In the genomic region with DNA sequence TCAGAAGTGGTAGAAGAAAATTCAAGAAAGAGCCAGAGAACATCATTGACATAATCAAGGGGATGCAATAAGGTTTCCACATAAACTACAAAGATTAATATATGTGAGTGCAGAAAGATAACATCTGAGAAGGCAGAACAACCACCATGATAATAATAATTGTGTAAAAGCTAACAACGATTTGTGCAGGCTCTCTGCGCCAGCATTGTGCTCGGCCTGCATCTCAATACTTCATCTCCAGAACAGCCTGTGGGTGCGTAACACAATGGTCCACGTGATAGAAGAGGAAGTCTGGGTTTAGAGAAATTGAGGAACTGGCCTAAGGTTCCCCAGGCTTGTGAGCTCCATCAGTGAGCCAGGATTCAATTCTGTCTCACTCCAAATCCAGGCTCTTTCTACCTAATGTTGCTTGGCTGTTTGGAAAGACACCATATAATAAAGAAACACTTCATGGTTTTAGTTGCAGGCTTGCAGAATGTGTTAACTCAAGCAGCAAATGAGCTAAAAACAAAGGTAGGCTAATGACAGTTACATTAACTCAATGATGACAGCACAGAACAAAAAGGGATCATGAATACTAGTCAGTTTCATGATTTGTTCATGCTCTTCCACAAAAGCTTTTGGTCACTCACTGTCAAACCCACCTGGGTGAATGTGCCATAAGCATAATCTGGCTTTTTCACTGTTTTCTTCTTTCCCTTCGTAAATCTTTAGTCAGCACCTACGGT, we compare ENCODE assay signal across 1 cellular context.
TF ChIP-seq lines count a peak whose summit lies in the region.

No MANE protein-coding gene starts in this region.

TF ChIP-seq in K562, 482 proteins besides CTCF, POLR2A, EP300 and RAD21 (continued from another document):
- TF ChIP-seq, protein P1, sequence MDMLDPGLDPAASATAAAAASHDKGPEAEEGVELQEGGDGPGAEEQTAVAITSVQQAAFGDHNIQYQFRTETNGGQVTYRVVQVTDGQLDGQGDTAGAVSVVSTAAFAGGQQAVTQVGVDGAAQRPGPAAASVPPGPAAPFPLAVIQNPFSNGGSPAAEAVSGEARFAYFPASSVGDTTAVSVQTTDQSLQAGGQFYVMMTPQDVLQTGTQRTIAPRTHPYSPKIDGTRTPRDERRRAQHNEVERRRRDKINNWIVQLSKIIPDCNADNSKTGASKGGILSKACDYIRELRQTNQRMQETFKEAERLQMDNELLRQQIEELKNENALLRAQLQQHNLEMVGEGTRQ (CRISPR knock-in tag; IDR thresholded peaks at IDR 0.05): peak; percentile 54
- TF ChIP-seq TAF7 (tag; IDR thresholded peaks at IDR 0.05) (no peak), BACH1 (tag; IDR thresholded peaks at IDR 0.05) (peak; percentile 53; the same call in 1 of the 2 replicates), GTF2E2 (tag; IDR thresholded peaks at IDR 0.05) (0 out of 2 replicates have a peak, but pooled peaks have one; percentile 34), SMAD4 (CRISPR knock-in tag; conservative IDR thresholded peaks at IDR 0.05) (peak; percentile 50; the same call in 1 of the 2 replicates), ZNF584 (CRISPR knock-in tag; IDR thresholded peaks at IDR 0.05; ENCODE audit: low read depth) (0 out of 2 replicates have a peak, but pooled peaks have one; percentile 51), HDAC8 (tag; IDR thresholded peaks at IDR 0.05) (0 out of 2 replicates have a peak, but pooled peaks have one; percentile 74), TCF3 (CRISPR knock-in tag; IDR thresholded peaks at IDR 0.05) (no peak), MCM2 (IDR thresholded peaks at IDR 0.05; ENCODE audit: low read depth) (no peak), ZNF668 (CRISPR knock-in tag; IDR thresholded peaks at IDR 0.05) (peak; percentile 6; the same call in 1 of the 2 replicates), NCOA2 (IDR thresholded peaks at IDR 0.05; ENCODE audit: partially characterized antibody in 2 of 2) (no peak), ETV1 (tag; conservative IDR thresholded peaks at IDR 0.05; ENCODE audit: low read depth) (peak; percentile 48; the same call in 1 of the 2 replicates), BHLHE40 (IDR thresholded peaks at IDR 0.05; ENCODE audit: low read length) (peak; percentile 48; the same call in 1 of the 2 replicates), NR2C1 (IDR thresholded peaks at IDR 0.05) (no peak), NR2C1 (tag; IDR thresholded peaks at IDR 0.05) (peak; percentile 63; the same call in 1 of the 2 replicates), NRF1 (conservative IDR thresholded peaks at IDR 0.05 in 1 of 2, IDR thresholded peaks at IDR 0.05 in 1 of 2) (0 out of 4 replicates have a peak, but pooled peaks of 1 of the 2 experiments have one; percentile 23), RCOR1 (IDR thresholded peaks at IDR 0.05; ENCODE audit: borderline replicate concordance in 1 of 2, low read depth in 2 of 2, low read length in 2 of 2) (0 out of 4 replicates have a peak, but pooled peaks of 1 of the 2 experiments have one; percentile 21), HDAC2 (IDR thresholded peaks at IDR 0.05) (peak; percentile 41; the same call in 1 of the 2 replicates), SOX6 (IDR thresholded peaks at IDR 0.05) (peak; percentile 77; the same call in 1 of the 2 replicates), FOSL1 (tag; conservative IDR thresholded peaks at IDR 0.05) (0 out of 2 replicates have a peak, but pooled peaks have one; percentile 11), NBN (IDR thresholded peaks at IDR 0.05; ENCODE audit: low read depth) (no peak), PTRF (tag; IDR thresholded peaks at IDR 0.05) (peak; percentile 53; the same call in 1 of the 2 replicates), ZNF589 (CRISPR knock-in tag; IDR thresholded peaks at IDR 0.05; ENCODE audit: low read depth) (peak; percentile 77; the same call in 1 of the 2 replicates), ELF1 (tag; IDR thresholded peaks at IDR 0.05) (peak; percentile 4; the same call in 1 of the 2 replicates), MEF2D (tag; conservative IDR thresholded peaks at IDR 0.05; ENCODE audit: low read depth) (peak; percentile 62), BRCA1 (IDR thresholded peaks at IDR 0.05) (no peak), BRCA1 (CRISPR knock-in tag; IDR thresholded peaks at IDR 0.05) (no peak), EWSR1 (IDR thresholded peaks at IDR 0.05; ENCODE audit: borderline replicate concordance, low read depth, partially characterized antibody) (no peak), L3MBTL2 (IDR thresholded peaks at IDR 0.05) (peak; percentile 77), RAD51 (IDR thresholded peaks at IDR 0.05; ENCODE audit: borderline replicate concordance, low read depth) (peak; percentile 28; the same call in 1 of the 2 replicates)
- TF ChIP-seq, protein P2, sequence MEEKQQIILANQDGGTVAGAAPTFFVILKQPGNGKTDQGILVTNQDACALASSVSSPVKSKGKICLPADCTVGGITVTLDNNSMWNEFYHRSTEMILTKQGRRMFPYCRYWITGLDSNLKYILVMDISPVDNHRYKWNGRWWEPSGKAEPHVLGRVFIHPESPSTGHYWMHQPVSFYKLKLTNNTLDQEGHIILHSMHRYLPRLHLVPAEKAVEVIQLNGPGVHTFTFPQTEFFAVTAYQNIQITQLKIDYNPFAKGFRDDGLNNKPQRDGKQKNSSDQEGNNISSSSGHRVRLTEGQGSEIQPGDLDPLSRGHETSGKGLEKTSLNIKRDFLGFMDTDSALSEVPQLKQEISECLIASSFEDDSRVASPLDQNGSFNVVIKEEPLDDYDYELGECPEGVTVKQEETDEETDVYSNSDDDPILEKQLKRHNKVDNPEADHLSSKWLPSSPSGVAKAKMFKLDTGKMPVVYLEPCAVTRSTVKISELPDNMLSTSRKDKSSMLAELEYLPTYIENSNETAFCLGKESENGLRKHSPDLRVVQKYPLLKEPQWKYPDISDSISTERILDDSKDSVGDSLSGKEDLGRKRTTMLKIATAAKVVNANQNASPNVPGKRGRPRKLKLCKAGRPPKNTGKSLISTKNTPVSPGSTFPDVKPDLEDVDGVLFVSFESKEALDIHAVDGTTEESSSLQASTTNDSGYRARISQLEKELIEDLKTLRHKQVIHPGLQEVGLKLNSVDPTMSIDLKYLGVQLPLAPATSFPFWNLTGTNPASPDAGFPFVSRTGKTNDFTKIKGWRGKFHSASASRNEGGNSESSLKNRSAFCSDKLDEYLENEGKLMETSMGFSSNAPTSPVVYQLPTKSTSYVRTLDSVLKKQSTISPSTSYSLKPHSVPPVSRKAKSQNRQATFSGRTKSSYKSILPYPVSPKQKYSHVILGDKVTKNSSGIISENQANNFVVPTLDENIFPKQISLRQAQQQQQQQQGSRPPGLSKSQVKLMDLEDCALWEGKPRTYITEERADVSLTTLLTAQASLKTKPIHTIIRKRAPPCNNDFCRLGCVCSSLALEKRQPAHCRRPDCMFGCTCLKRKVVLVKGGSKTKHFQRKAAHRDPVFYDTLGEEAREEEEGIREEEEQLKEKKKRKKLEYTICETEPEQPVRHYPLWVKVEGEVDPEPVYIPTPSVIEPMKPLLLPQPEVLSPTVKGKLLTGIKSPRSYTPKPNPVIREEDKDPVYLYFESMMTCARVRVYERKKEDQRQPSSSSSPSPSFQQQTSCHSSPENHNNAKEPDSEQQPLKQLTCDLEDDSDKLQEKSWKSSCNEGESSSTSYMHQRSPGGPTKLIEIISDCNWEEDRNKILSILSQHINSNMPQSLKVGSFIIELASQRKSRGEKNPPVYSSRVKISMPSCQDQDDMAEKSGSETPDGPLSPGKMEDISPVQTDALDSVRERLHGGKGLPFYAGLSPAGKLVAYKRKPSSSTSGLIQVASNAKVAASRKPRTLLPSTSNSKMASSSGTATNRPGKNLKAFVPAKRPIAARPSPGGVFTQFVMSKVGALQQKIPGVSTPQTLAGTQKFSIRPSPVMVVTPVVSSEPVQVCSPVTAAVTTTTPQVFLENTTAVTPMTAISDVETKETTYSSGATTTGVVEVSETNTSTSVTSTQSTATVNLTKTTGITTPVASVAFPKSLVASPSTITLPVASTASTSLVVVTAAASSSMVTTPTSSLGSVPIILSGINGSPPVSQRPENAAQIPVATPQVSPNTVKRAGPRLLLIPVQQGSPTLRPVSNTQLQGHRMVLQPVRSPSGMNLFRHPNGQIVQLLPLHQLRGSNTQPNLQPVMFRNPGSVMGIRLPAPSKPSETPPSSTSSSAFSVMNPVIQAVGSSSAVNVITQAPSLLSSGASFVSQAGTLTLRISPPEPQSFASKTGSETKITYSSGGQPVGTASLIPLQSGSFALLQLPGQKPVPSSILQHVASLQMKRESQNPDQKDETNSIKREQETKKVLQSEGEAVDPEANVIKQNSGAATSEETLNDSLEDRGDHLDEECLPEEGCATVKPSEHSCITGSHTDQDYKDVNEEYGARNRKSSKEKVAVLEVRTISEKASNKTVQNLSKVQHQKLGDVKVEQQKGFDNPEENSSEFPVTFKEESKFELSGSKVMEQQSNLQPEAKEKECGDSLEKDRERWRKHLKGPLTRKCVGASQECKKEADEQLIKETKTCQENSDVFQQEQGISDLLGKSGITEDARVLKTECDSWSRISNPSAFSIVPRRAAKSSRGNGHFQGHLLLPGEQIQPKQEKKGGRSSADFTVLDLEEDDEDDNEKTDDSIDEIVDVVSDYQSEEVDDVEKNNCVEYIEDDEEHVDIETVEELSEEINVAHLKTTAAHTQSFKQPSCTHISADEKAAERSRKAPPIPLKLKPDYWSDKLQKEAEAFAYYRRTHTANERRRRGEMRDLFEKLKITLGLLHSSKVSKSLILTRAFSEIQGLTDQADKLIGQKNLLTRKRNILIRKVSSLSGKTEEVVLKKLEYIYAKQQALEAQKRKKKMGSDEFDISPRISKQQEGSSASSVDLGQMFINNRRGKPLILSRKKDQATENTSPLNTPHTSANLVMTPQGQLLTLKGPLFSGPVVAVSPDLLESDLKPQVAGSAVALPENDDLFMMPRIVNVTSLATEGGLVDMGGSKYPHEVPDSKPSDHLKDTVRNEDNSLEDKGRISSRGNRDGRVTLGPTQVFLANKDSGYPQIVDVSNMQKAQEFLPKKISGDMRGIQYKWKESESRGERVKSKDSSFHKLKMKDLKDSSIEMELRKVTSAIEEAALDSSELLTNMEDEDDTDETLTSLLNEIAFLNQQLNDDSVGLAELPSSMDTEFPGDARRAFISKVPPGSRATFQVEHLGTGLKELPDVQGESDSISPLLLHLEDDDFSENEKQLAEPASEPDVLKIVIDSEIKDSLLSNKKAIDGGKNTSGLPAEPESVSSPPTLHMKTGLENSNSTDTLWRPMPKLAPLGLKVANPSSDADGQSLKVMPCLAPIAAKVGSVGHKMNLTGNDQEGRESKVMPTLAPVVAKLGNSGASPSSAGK (IDR thresholded peaks at IDR 0.05): peak; percentile 14; the same call in 1 of the 2 replicates
- TF ChIP-seq, protein P3, sequence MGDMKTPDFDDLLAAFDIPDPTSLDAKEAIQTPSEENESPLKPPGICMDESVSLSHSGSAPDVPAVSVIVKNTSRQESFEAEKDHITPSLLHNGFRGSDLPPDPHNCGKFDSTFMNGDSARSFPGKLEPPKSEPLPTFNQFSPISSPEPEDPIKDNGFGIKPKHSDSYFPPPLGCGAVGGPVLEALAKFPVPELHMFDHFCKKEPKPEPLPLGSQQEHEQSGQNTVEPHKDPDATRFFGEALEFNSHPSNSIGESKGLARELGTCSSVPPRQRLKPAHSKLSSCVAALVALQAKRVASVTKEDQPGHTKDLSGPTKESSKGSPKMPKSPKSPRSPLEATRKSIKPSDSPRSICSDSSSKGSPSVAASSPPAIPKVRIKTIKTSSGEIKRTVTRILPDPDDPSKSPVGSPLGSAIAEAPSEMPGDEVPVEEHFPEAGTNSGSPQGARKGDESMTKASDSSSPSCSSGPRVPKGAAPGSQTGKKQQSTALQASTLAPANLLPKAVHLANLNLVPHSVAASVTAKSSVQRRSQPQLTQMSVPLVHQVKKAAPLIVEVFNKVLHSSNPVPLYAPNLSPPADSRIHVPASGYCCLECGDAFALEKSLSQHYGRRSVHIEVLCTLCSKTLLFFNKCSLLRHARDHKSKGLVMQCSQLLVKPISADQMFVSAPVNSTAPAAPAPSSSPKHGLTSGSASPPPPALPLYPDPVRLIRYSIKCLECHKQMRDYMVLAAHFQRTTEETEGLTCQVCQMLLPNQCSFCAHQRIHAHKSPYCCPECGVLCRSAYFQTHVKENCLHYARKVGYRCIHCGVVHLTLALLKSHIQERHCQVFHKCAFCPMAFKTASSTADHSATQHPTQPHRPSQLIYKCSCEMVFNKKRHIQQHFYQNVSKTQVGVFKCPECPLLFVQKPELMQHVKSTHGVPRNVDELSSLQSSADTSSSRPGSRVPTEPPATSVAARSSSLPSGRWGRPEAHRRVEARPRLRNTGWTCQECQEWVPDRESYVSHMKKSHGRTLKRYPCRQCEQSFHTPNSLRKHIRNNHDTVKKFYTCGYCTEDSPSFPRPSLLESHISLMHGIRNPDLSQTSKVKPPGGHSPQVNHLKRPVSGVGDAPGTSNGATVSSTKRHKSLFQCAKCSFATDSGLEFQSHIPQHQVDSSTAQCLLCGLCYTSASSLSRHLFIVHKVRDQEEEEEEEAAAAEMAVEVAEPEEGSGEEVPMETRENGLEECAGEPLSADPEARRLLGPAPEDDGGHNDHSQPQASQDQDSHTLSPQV (IDR thresholded peaks at IDR 0.05): 0 out of 2 replicates have a peak, but pooled peaks have one; percentile 15
- TF ChIP-seq, protein P4, sequence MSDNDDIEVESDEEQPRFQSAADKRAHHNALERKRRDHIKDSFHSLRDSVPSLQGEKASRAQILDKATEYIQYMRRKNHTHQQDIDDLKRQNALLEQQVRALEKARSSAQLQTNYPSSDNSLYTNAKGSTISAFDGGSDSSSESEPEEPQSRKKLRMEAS (CRISPR knock-in tag; IDR thresholded peaks at IDR 0.05): 0 out of 2 replicates have a peak, but pooled peaks have one; percentile 30
- TF ChIP-seq, protein P5, sequence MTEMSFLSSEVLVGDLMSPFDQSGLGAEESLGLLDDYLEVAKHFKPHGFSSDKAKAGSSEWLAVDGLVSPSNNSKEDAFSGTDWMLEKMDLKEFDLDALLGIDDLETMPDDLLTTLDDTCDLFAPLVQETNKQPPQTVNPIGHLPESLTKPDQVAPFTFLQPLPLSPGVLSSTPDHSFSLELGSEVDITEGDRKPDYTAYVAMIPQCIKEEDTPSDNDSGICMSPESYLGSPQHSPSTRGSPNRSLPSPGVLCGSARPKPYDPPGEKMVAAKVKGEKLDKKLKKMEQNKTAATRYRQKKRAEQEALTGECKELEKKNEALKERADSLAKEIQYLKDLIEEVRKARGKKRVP (CRISPR knock-in tag; IDR thresholded peaks at IDR 0.05): peak; percentile 23; the same call in 1 of the 2 replicates
- TF ChIP-seq, protein P6, sequence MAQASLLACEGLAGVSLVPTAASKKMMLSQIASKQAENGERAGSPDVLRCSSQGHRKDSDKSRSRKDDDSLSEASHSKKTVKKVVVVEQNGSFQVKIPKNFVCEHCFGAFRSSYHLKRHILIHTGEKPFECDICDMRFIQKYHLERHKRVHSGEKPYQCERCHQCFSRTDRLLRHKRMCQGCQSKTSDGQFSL (CRISPR knock-in tag; IDR thresholded peaks at IDR 0.05): no peak
- TF ChIP-seq, protein P6 (tag; IDR thresholded peaks at IDR 0.05): 0 out of 4 replicates have a peak, but pooled peaks of 1 of the 2 experiments have one; percentile 51
- TF ChIP-seq, protein P7, sequence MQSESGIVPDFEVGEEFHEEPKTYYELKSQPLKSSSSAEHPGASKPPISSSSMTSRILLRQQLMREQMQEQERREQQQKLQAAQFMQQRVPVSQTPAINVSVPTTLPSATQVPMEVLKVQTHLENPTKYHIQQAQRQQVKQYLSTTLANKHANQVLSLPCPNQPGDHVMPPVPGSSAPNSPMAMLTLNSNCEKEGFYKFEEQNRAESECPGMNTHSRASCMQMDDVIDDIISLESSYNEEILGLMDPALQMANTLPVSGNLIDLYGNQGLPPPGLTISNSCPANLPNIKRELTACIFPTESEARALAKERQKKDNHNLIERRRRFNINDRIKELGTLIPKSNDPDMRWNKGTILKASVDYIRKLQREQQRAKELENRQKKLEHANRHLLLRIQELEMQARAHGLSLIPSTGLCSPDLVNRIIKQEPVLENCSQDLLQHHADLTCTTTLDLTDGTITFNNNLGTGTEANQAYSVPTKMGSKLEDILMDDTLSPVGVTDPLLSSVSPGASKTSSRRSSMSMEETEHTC (IDR thresholded peaks at IDR 0.05): 0 out of 2 replicates have a peak, but pooled peaks have one; percentile 58
